1 cellular context compared by ENCODE assay signal in the genomic region with DNA sequence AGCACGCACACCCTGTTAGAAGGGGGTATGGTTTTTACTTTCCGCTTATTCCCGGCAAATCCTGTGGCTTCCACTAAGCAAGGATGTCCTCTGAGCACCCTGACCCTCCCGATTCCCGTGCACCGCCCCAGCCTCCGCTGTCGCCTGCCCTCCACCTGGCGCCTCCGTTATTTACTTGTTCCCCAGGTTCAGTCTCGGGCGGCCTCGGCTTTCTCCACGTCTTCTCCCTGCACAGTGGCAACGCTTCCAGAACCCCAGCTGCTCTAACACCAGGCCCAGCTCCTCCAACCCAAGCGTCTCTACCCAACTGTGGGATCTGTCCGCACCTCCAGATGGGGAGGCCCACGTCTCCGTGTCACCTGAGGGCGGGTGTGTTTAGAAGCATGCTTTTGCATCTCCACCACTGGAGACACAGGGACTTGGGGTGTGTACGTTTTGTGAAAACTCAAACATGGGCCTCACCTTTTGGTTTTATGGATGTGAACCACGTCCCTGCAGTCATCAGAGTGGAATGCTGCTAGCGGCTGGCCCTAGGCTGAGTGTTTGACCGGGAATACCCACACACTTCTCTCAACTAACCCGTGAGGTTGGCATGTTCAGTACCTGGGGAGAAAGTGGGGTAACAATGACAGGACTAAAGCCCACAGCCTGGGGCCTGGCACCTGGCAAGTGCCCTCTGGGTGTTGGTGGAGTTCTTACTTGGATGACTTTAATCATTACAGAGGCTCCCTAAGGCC.
TF ChIP-seq lines count a peak whose summit lies in the region.

No MANE protein-coding gene starts in this region.

TF ChIP-seq in H1, 55 proteins besides CTCF, POLR2A, EP300 and RAD21:
- no peak for TF ChIP-seq ZNF274 (IDR thresholded peaks at IDR 0.05; ENCODE audit: borderline replicate concordance, extremely low read depth, low read length)
- no peak for TF ChIP-seq NANOG (IDR thresholded peaks at IDR 0.05; ENCODE audit: insufficient read depth, low read depth, low read length, poor library complexity, severe bottlenecking)
- no peak for TF ChIP-seq SRF (IDR thresholded peaks at IDR 0.05; ENCODE audit: low read depth, low read length)
- no peak for TF ChIP-seq POLR2AphosphoS5 (IDR thresholded peaks at IDR 0.05; ENCODE audit: low read depth, low read length)
- no peak for TF ChIP-seq CBX8 (IDR thresholded peaks at IDR 0.05; ENCODE audit: borderline replicate concordance, low read depth, low read length)
- TF ChIP-seq, protein P1, sequence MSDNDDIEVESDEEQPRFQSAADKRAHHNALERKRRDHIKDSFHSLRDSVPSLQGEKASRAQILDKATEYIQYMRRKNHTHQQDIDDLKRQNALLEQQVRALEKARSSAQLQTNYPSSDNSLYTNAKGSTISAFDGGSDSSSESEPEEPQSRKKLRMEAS (IDR thresholded peaks at IDR 0.05), result no peak
- TF ChIP-seq TCF12 (IDR thresholded peaks at IDR 0.05; ENCODE audit: low read depth, low read length), result no peak
- no peak for TF ChIP-seq CEBPB (IDR thresholded peaks at IDR 0.05; ENCODE audit: low read depth, low read length)
- no peak for TF ChIP-seq CTBP2 (IDR thresholded peaks at IDR 0.05; ENCODE audit: borderline replicate concordance, insufficient read depth, insufficient read length, low read length)
- no peak for TF ChIP-seq CREB1 (IDR thresholded peaks at IDR 0.05)
- TF ChIP-seq HDAC2 (IDR thresholded peaks at IDR 0.05; ENCODE audit: borderline replicate concordance in 1 of 2, low read depth in 2 of 2, low read length in 2 of 2), result no peak
- no peak for TF ChIP-seq MAFK (IDR thresholded peaks at IDR 0.05; ENCODE audit: low read depth, low read length)
- TF ChIP-seq RFX5 (IDR thresholded peaks at IDR 0.05; ENCODE audit: borderline replicate concordance, low read depth, low read length), result no peak
